In genomic region chr22:36577019-36577418, GRCh38 we compare ENCODE assay signal across 16 cellular contexts. TPM values are rescaled to one million over a fixed set of nuclear protein-coding genes. Genes with fewer than 3 reads are reported as not detected.
A peak's percentile ranks its signal among the peaks of the same experiment; 100 is the strongest.
DNase-seq lines count a peak whose midpoint lies in the region; TF ChIP-seq lines count a peak whose summit lies in the region.
"Had no signal": no experiment of that assay in that cellular context is flagged by ENCODE, and none has a peak within 500 bp of the region (broad histone marks: within the 10 kb centered on the region; RNA-seq: fewer than 3 reads in every experiment).

No MANE protein-coding gene starts in this region.

- H3K27me3 ChIP-seq in BJ (ENCODE audit: control insufficient read depth, insufficient read depth, low read length), result peaks cover 19% of the 10 kb centered on the region
- H3K27me3 ChIP-seq in A673 (replicated peaks; ENCODE audit: insufficient read depth, low read depth, low read length, poor library complexity), result no peaks in the 10 kb centered on the region

- H3K4me1 ChIP-seq in A673 (ENCODE audit: insufficient read depth, low read length, poor library complexity, severe bottlenecking), result no peaks in the 10 kb centered on the region
- H3K4me1 ChIP-seq: parathyroid adenoma had no signal

- no peaks in the 10 kb centered on the region for H3K9me3 ChIP-seq in A673 (ENCODE audit: low read depth, low read length, poor library complexity, severe bottlenecking)

- H3K27ac ChIP-seq in A673 (ENCODE audit: low read depth, low read length, poor library complexity, severe bottlenecking), result no peak overlapping the region
- H3K27ac ChIP-seq: parathyroid adenoma had no signal

- TF ChIP-seq CTCF in BJ (IDR thresholded peaks at IDR 0.05; ENCODE audit: insufficient read depth, low read depth, low read length) (0 out of 2 replicates have a peak, but pooled peaks have one; percentile 23), cardiac fibroblast (IDR thresholded peaks at IDR 0.05; ENCODE audit: low read depth, low read length) (no peak), A673 (conservative IDR thresholded peaks at IDR 0.05; ENCODE audit: low read depth, low read length) (no peak)

- intact Hi-C loops in A673 (cut with micrococcal nuclease; ENCODE audit: unreplicated experiment), result no loop called here

- H3K4me3 ChIP-seq in BJ (ENCODE audit: low read depth, low read length) (no peak overlapping the region), cardiac fibroblast (replicated peaks in 1 of 2; ENCODE audit: low read depth in 2 of 2, low read length in 2 of 2) (no peak overlapping the region), A673 (ENCODE audit: low read depth, low read length, poor library complexity, severe bottlenecking) (no peak overlapping the region)

- BruUV-seq in A673 (replicated peaks; lab: Mats Ljungman, UMichigan), result no TSS peak

- H3K36me3 ChIP-seq in BJ (ENCODE audit: control insufficient read depth, insufficient read depth, low read length) (no peaks in the 10 kb centered on the region), A673 (ENCODE audit: insufficient read depth, low read length, poor library complexity, severe bottlenecking) (no peaks in the 10 kb centered on the region)

- CTCF ChIA-PET in BJ (lab: Yijun Ruan, JAX) (interaction anchor here (0.7 kb wide), 1 partner anchor 20 kb away, joined by 3 read pairs; no protein-coding TSS in a partner anchor), A673 (lab: Charles Lee) (no interaction called here)

- DNase-seq in BJ (ENCODE audit: low read depth), result peak; percentile 88
- peak; percentile 91 for DNase-seq in M059J (ENCODE audit: low read depth)
- peak; percentile 8 to 84 for DNase-seq in cardiac fibroblast (ENCODE audit: low read depth in 2 of 2)
- peak; percentile 86 for DNase-seq in kidney tubule cell (ENCODE audit: low spot score)
- no peak for DNase-seq in stimulated activated CD4-positive, alpha-beta T cell treated with anti-CD3 and anti-CD28 coated beads, Interleukin-12 subunit alpha, Interleukin-12 subunit beta, amount 100 ng/mL, for 4 hours
- DNase-seq in stimulated activated CD4-positive, alpha-beta T cell treated with anti-CD3 and anti-CD28 coated beads, Interleukin-2, amount 100 ng/mL, for 48 hours, result no peak
- DNase-seq in NCI-H1092 (lab: John Stamatoyannopoulos, UW), result no peak
- DNase-seq in A673 (ENCODE audit: low spot score), result no peak
- DNase-seq: activated CD4-positive, alpha-beta memory T cell treated with anti-CD3 and anti-CD28 coated beads for 36 hours; activated naive CD4-positive, alpha-beta T cell treated with Interleukin-2 at 50 U/mL for 16 hours; CD8-positive, alpha-beta T cell; cortex of kidney; NCI-H187 treated with DMSO at 0.1 percent for 48 hours; stimulated activated CD4-positive, alpha-beta T cell treated with anti-CD3 and anti-CD28 coated beads, Interleukin-2, amount 100 ng/mL, for 24 hours; stimulated activated naive CD4-positive, alpha-beta T cell treated with Interleukin-2 at 50 U/mL for 16 hours had no signal

- POLR2A ChIA-PET in BJ (lab: Charles Lee) (no interaction called here), A673 (lab: Charles Lee; ENCODE audit: low non-redundant PET) (interaction anchor here (0.6 kb wide), 1 partner anchor 197 kb away, joined by 4 read pairs; no protein-coding TSS in a partner anchor)

RNA-seq across cellular contexts. Expression of gene EIF3D, which starts 48.1 kb away (rescaled TPM):
- polyA plus RNA-seq in BJ (2011; rRNA removed), result 420 and 505 TPM in 2 replicates
- polyA minus RNA-seq in BJ (2011; rRNA and poly(A)+ RNA removed), result 212 and 368 TPM in 2 replicates
- 283 and 399 TPM in 2 replicates for total RNA-seq in M059J (2014; rRNA removed; shearing (Covaris generic))
- total RNA-seq in A673 (2021), result 237 and 249 TPM in 2 replicates

Comparison
In these comparisons a context has a peak if more than half of its experiments do, and no peak if none do; other contexts are left out.
1. DNase-seq: peak in BJ (single experiment), M059J (single experiment), cardiac fibroblast (2 of 2) and kidney tubule cell (single experiment); none in stimulated activated CD4-positive, alpha-beta T cell treated with anti-CD3 and anti-CD28 coated beads, Interleukin-12 subunit alpha, Interleukin-12 subunit beta, amount 100 ng/mL, for 4 hours (single experiment), stimulated activated CD4-positive, alpha-beta T cell treated with anti-CD3 and anti-CD28 coated beads, Interleukin-2, amount 100 ng/mL, for 48 hours (0 of 2), NCI-H1092 (single experiment) and A673 (single experiment).